ENCODE assay signal across 1 cellular context in the genomic region with DNA sequence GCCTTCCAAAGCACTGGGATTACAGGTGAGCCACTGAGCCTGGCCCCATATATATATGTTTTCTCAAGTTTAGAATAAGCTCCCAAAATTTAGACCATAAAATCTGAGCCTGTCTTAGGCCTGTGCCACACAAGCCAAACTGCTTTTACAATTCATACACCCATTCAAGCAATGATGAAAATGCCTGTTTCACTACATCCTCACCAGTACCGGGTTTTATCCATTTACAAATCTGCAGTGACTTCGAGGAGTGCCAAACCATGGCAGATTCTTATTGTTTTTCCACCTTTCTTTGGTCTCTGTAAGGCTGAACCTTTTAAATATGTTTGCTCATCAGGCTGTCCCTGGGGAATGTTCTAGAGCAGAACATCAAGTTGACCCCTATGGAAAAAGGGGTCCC.
TF ChIP-seq lines count a peak whose summit lies in the region.

No MANE protein-coding gene starts in this region.

TF ChIP-seq in K562, 482 proteins besides CTCF, POLR2A, EP300 and RAD21:
- TF ChIP-seq RBM25 (IDR thresholded peaks at IDR 0.05; ENCODE audit: low read depth, low read length, severe bottlenecking) (peak; percentile 97), JUND (IDR thresholded peaks at IDR 0.05; ENCODE audit: borderline replicate concordance, low read depth, low read length) (no peak), JUND (tag; IDR thresholded peaks at IDR 0.05; ENCODE audit: borderline replicate concordance, low read depth, low read length) (no peak), POLR2H (tag; IDR thresholded peaks at IDR 0.05; ENCODE audit: low read depth) (no peak), RCOR1 (IDR thresholded peaks at IDR 0.05; ENCODE audit: borderline replicate concordance in 1 of 2, low read depth in 2 of 2, low read length in 2 of 2) (0 out of 4 replicates have a peak, but pooled peaks of 1 of the 2 experiments have one; percentile 9), ADNP (tag; IDR thresholded peaks at IDR 0.05) (no peak)
